ENCODE assay signal across 19 cellular contexts in genomic region chr6:2805031-2805430, GRCh38. TPM values are rescaled to one million over a fixed set of nuclear protein-coding genes. Genes with fewer than 3 reads are reported as not detected.
DNase-seq lines count a peak whose midpoint lies in the region; TF ChIP-seq lines count a peak whose summit lies in the region.
"Had no signal": no experiment of that assay in that cellular context is flagged by ENCODE, and none has a peak within 500 bp of the region (broad histone marks: within the 10 kb centered on the region; RNA-seq: fewer than 3 reads in every experiment).

No MANE protein-coding gene starts in this region.

- no peak overlapping the region for H2BK5ac ChIP-seq in neuronal stem cell (ENCODE audit: low read length)

- H3K27ac ChIP-seq in breast epithelium (peak overlapping the region; percentile 36 to 46), HL-60 (replicated peaks) (0 out of 2 replicates have a peak overlapping the region, but pooled peaks have one; percentile 29), neuronal stem cell (replicated peaks; ENCODE audit: low read length) (no peak overlapping the region)
- H3K27ac ChIP-seq: 22Rv1; A549; BLaER1 treated with 17β-estradiol and CSF1 and Interleukin-3, amounts not matched to agents 10 nM and 100 nM; C4-2B had no signal

- no peak overlapping the region for H2BK12ac ChIP-seq in neuronal stem cell (ENCODE audit: low read length)

- H3K4ac ChIP-seq in neuronal stem cell (ENCODE audit: low read length), result no peak overlapping the region

- no peaks in the 10 kb centered on the region for H3K27me3 ChIP-seq in breast epithelium
- no peaks in the 10 kb centered on the region for H3K27me3 ChIP-seq in HL-60 (ENCODE audit: insufficient read depth, poor library complexity, severe bottlenecking)
- H3K27me3 ChIP-seq in neuronal stem cell (ENCODE audit: control insufficient read depth in 3 of 3, insufficient read depth in 3 of 3, low read depth in 1 of 3, low read length in 3 of 3), result no peaks in the 10 kb centered on the region
- H3K27me3 ChIP-seq: BLaER1 treated with 17β-estradiol and CSF1 and Interleukin-3, amounts not matched to agents 10 nM and 100 nM had no signal

- no peak overlapping the region for H4K91ac ChIP-seq in neuronal stem cell (ENCODE audit: low read depth, low read length, poor library complexity)

- H3K4me2 ChIP-seq in neuronal stem cell (ENCODE audit: insufficient read depth, low read length, poor library complexity, severe bottlenecking), result no peak overlapping the region
- H3K4me2 ChIP-seq: A549; BLaER1 treated with 17β-estradiol and CSF1 and Interleukin-3, amounts not matched to agents 10 nM and 100 nM had no signal

- H3K23ac ChIP-seq in neuronal stem cell (ENCODE audit: low read depth, low read length, poor library complexity), result no peak overlapping the region

- H3K4me3 Mint-ChIP-seq in MCF 10A (ENCODE audit: unreplicated experiment), result no peak overlapping the region
- H3K4me3 Mint-ChIP-seq in endothelial cell (ENCODE audit: unreplicated experiment), result no peak overlapping the region
- no peak overlapping the region for H3K4me3 Mint-ChIP-seq in activated CD4-positive, alpha-beta memory T cell treated with anti-CD3 and anti-CD28 coated beads for 36 hours
- H3K4me3 Mint-ChIP-seq: B cell; CD4-positive, alpha-beta T cell; CD8-positive, alpha-beta T cell had no signal

- no CpG with 5 or more reads among the region's 14 CpGs for WGBS in neuronal stem cell (ENCODE audit: extremely low coverage in 2 of 2, insufficient read length in 2 of 2, insufficient replicate concordance in 1 of 2), 2 donors

- no peak overlapping the region for H3K18ac ChIP-seq in neuronal stem cell (ENCODE audit: low read length)

- no peak overlapping the region for H3K14ac ChIP-seq in neuronal stem cell (ENCODE audit: low read length)

- POLR2A ChIA-PET in MCF 10A (lab: Yijun Ruan, JAX), result interaction anchor here (1.3 kb wide), 1 partner anchor 11 kb away, joined by 3 read pairs; no protein-coding TSS in a partner anchor
- POLR2A ChIA-PET in activated CD4-positive, alpha-beta memory T cell treated with anti-CD3 and anti-CD28 coated beads for 36 hours (lab: Charles Lee), result no interaction called here

- no peak for DNase-seq in breast epithelium (ENCODE audit: low spot score in 2 of 2)
- no peak for DNase-seq in MCF 10A (ENCODE audit: unreplicated experiment)
- no peak for DNase-seq in HL-60 (ENCODE audit: low read depth in 1 of 2, low spot score in 1 of 2)
- no peak for DNase-seq in endothelial cell (ENCODE audit: low spot score)
- no peak for DNase-seq in neuronal stem cell (ENCODE audit: low spot score)
- no peak for DNase-seq in epidermal melanocyte (ENCODE audit: insufficient read length, low spot score)
- DNase-seq in activated CD4-positive, alpha-beta memory T cell treated with anti-CD3 and anti-CD28 coated beads for 36 hours, result no peak
- DNase-seq in AG08395 (ENCODE audit: low spot score), result no peak
- DNase-seq: Caco-2; Calu3; CD4-positive, alpha-beta T cell; CD8-positive, alpha-beta T cell; DMS79 treated with DMSO at 0.1 percent for 48 hours; GF-D8 had no signal

- H3K9me3 ChIP-seq in breast epithelium (no peaks in the 10 kb centered on the region), neuronal stem cell (replicated peaks in 1 of 2; ENCODE audit: control insufficient read depth in 2 of 2, insufficient read depth in 1 of 2, low read depth in 1 of 2, low read length in 2 of 2) (no peaks in the 10 kb centered on the region)
- H3K9me3 ChIP-seq: A549; BLaER1 treated with 17β-estradiol and CSF1 and Interleukin-3, amounts not matched to agents 10 nM and 100 nM; Caco-2 had no signal

- no peaks in the 10 kb centered on the region for H3K79me1 ChIP-seq in neuronal stem cell (ENCODE audit: low read depth, low read length)

- H2BK15ac ChIP-seq in neuronal stem cell (ENCODE audit: low read length), result no peak overlapping the region

- H3K27me3 Mint-ChIP-seq in MCF 10A (ENCODE audit: insufficient read depth, unreplicated experiment) (no peaks in the 10 kb centered on the region), endothelial cell (ENCODE audit: unreplicated experiment) (peaks cover 3% of the 10 kb centered on the region)
- no peaks in the 10 kb centered on the region for H3K27me3 Mint-ChIP-seq in activated CD4-positive, alpha-beta memory T cell treated with anti-CD3 and anti-CD28 coated beads for 36 hours
- H3K27me3 Mint-ChIP-seq: B cell; CD4-positive, alpha-beta T cell had no signal

- H3K4me3 ChIP-seq in breast epithelium (no peak overlapping the region), HL-60 (replicated peaks; ENCODE audit: insufficient read depth, low read length) (no peak overlapping the region), neuronal stem cell (ENCODE audit: low read length in 2 of 2) (no peak overlapping the region)
- H3K4me3 ChIP-seq: A549; BLaER1 treated with 17β-estradiol and CSF1 and Interleukin-3, amounts not matched to agents 10 nM and 100 nM had no signal

- TF ChIP-seq CTCF in breast epithelium (IDR thresholded peaks at IDR 0.05) (no peak), MCF 10A (IDR thresholded peaks at IDR 0.05; ENCODE audit: unreplicated experiment) (no peak), HL-60 (IDR thresholded peaks at IDR 0.05; ENCODE audit: insufficient read depth, low read length) (no peak), endothelial cell (IDR thresholded peaks at IDR 0.05; ENCODE audit: unreplicated experiment) (no peak)

- no peaks in the 10 kb centered on the region for H3K9me3 Mint-ChIP-seq in MCF 10A (ENCODE audit: unreplicated experiment)
- no peaks in the 10 kb centered on the region for H3K9me3 Mint-ChIP-seq in endothelial cell (ENCODE audit: unreplicated experiment)
- no peaks in the 10 kb centered on the region for H3K9me3 Mint-ChIP-seq in activated CD4-positive, alpha-beta memory T cell treated with anti-CD3 and anti-CD28 coated beads for 36 hours
- H3K9me3 Mint-ChIP-seq: CD4-positive, alpha-beta T cell; CD8-positive, alpha-beta T cell had no signal

- no peak overlapping the region for H4K8ac ChIP-seq in neuronal stem cell (ENCODE audit: low read depth, low read length)

- no peaks in the 10 kb centered on the region for H3K4me1 ChIP-seq in breast epithelium
- peaks cover 0 to 6% of the 10 kb centered on the region in 2 donors for H3K4me1 ChIP-seq in neuronal stem cell (ENCODE audit: control insufficient read depth in 2 of 2, insufficient read depth in 1 of 2, low read depth in 1 of 2, low read length in 2 of 2)
- H3K4me1 ChIP-seq: A549, Caco-2 had no signal

- CTCF ChIA-PET in MCF 10A (lab: Yijun Ruan, JAX), result interaction anchor here (1.0 to 1.9 kb wide), 3 partner anchors 14 to 53 kb away, joined by 3 to 10 read pairs (median 3); no protein-coding TSS in a partner anchor
- CTCF ChIA-PET in activated CD4-positive, alpha-beta memory T cell treated with anti-CD3 and anti-CD28 coated beads for 36 hours (lab: Charles Lee), result no interaction called here

- H2AFZ ChIP-seq in neuronal stem cell (ENCODE audit: low read length), result no peak overlapping the region

- H3K4me1 Mint-ChIP-seq in MCF 10A (ENCODE audit: insufficient read depth, unreplicated experiment), result peaks cover 14% of the 10 kb centered on the region
- peaks cover 56% of the 10 kb centered on the region for H3K4me1 Mint-ChIP-seq in endothelial cell (ENCODE audit: unreplicated experiment)
- H3K4me1 Mint-ChIP-seq in activated CD4-positive, alpha-beta memory T cell treated with anti-CD3 and anti-CD28 coated beads for 36 hours (ENCODE audit: low read depth), result peaks cover 10% of the 10 kb centered on the region
- H3K4me1 Mint-ChIP-seq: B cell had no signal

- H3K27ac Mint-ChIP-seq in MCF 10A (ENCODE audit: low read depth, unreplicated experiment) (no peak overlapping the region), endothelial cell (ENCODE audit: unreplicated experiment) (peak overlapping the region; percentile 45)
- H3K27ac Mint-ChIP-seq in activated CD4-positive, alpha-beta memory T cell treated with anti-CD3 and anti-CD28 coated beads for 36 hours, result no peak overlapping the region
- H3K27ac Mint-ChIP-seq: B cell; CD4-positive, alpha-beta T cell; CD8-positive, alpha-beta T cell had no signal

- intact Hi-C loops in breast epithelium (cut with DNase I; ENCODE audit: low total_unique reads), result no loop called here
- intact Hi-C loops in MCF 10A (cut with micrococcal nuclease), result no loop called here
- intact Hi-C loops in activated CD4-positive, alpha-beta memory T cell treated with anti-CD3 and anti-CD28 coated beads for 36 hours (cut with micrococcal nuclease), result no loop called here

- no peak for TF ChIP-seq POLR2A in breast epithelium (IDR thresholded peaks at IDR 0.05)

- no peak overlapping the region for H3K9ac ChIP-seq in neuronal stem cell (ENCODE audit: low read depth, low read length, poor library complexity)
- H3K9ac ChIP-seq: BLaER1 treated with 17β-estradiol and CSF1 and Interleukin-3, amounts not matched to agents 10 nM and 100 nM had no signal

- no peaks in the 10 kb centered on the region for H3K36me3 ChIP-seq in breast epithelium
- H3K36me3 ChIP-seq in neuronal stem cell (replicated peaks in 1 of 2; ENCODE audit: control insufficient read depth in 2 of 2, insufficient read depth in 2 of 2, low read length in 2 of 2), result no peaks in the 10 kb centered on the region

- H2AK5ac ChIP-seq in neuronal stem cell (ENCODE audit: low read depth, low read length), result no peak overlapping the region

- BruUV-seq in MCF 10A (replicated peaks; lab: Mats Ljungman, UMichigan), result no TSS peak

- H3K36me3 Mint-ChIP-seq in MCF 10A (ENCODE audit: insufficient read depth, unreplicated experiment), result no peaks in the 10 kb centered on the region
- peaks cover 8% of the 10 kb centered on the region for H3K36me3 Mint-ChIP-seq in endothelial cell (ENCODE audit: low read depth, unreplicated experiment)
- no peaks in the 10 kb centered on the region for H3K36me3 Mint-ChIP-seq in activated CD4-positive, alpha-beta memory T cell treated with anti-CD3 and anti-CD28 coated beads for 36 hours
- H3K36me3 Mint-ChIP-seq: CD8-positive, alpha-beta T cell had no signal

- peak overlapping the region; percentile 16 for H2BK120ac ChIP-seq in neuronal stem cell (ENCODE audit: low read depth, low read length)

RNA-seq across cellular contexts. Expression of gene SERPINB1, which starts 36.6 kb away (rescaled TPM):
- total RNA-seq in breast epithelium, result 10 to 100 TPM; 35.1 to 53.6 (median 51.8) TPM
- total RNA-seq in MCF 10A (2022), result 20.8 and 28.0 TPM in 2 replicates
- total RNA-seq in endothelial cell (ENCODE audit: unreplicated experiment), result 16.6 TPM
- 13.3 TPM for polyA plus RNA-seq in neuronal stem cell (2013, experiment 1 of 2)
- 14.7 TPM for polyA plus RNA-seq in neuronal stem cell (2013, experiment 2 of 2)
- 100 to 1,000 TPM; 164 to 169 TPM for total RNA-seq in activated CD4-positive, alpha-beta memory T cell treated with anti-CD3 and anti-CD28 coated beads for 36 hours

RNA-seq across cellular contexts. Expression of gene WRNIP1, which starts 39.8 kb away (rescaled TPM):
- total RNA-seq in breast epithelium (10 to 100 TPM; 40.6 to 62.3 (median 59.3) TPM), MCF 10A (2022) (33.4 and 44.8 TPM in 2 replicates), endothelial cell (ENCODE audit: unreplicated experiment) (48.6 TPM)
- polyA plus RNA-seq in neuronal stem cell (2013, experiment 1 of 2), result 24.6 TPM
- 24.2 TPM for polyA plus RNA-seq in neuronal stem cell (2013, experiment 2 of 2)
- 10 to 100 TPM; 32.7 to 32.8 TPM for total RNA-seq in activated CD4-positive, alpha-beta memory T cell treated with anti-CD3 and anti-CD28 coated beads for 36 hours

RNA-seq across cellular contexts. Expression of gene MYLK4, which starts 54.3 kb away (rescaled TPM):
- 1 to 10 TPM; 1.3 to 1.9 (median 1.4) TPM for total RNA-seq in breast epithelium
- 0.93 and 1.1 TPM in 2 replicates for total RNA-seq in MCF 10A (2022)
- total RNA-seq in endothelial cell (ENCODE audit: unreplicated experiment), result 0.97 TPM
- 0.07 TPM for polyA plus RNA-seq in neuronal stem cell (2013, experiment 1 of 2)
- 0.08 TPM for polyA plus RNA-seq in neuronal stem cell (2013, experiment 2 of 2)
- under 1 TPM; 0.05 to 0.07 TPM for total RNA-seq in activated CD4-positive, alpha-beta memory T cell treated with anti-CD3 and anti-CD28 coated beads for 36 hours
